In the genomic region with DNA sequence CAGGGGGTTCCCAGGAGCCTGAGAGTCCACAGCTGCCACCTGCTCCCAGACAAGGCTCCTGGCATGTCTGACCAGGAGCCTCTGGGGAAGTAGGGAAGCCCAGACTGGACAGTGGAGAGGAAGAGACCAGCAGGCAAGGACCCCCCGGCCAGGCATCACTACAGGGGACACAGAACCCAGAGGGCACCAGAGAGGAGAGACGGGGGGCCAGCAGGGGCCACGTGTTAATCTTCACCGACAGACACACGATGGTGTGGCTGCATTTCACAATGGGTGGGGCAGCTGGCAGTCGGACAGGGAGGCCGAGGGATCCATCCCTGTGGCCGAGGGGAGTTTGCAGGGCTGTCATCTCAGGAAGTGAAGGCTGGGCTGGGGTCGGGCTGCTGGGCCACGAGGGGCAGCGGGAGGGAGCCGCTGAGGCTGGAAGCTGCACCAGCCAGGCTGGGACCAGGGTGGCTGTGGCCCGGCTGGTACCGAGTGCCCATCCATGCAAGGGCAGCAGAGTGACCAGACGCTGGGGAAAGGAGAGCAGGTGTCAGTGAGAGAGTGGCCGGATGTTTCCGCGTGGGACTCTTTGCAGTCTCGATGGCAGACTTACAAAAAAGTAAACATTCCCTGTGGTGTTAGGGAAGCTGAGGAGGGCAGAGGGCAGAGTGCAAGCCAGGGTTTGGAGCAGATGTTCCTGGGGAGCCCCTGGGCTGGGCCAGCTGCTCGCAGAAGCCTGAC, we compare ENCODE assay signal across 31 cellular contexts. TPM values are rescaled to one million over a fixed set of nuclear protein-coding genes. Genes with fewer than 3 reads are reported as not detected.
DNase-seq lines count a peak whose midpoint lies in the region; ATAC-seq and TF ChIP-seq lines count a peak whose summit lies in the region.
"Had no signal": no experiment of that assay in that cellular context is flagged by ENCODE, and none has a peak within 500 bp of the region (broad histone marks: within the 10 kb centered on the region; RNA-seq: fewer than 3 reads in every experiment).

No MANE protein-coding gene starts in this region.

- H3K9me3 ChIP-seq in left ventricle myocardium inferior (replicated peaks) (peaks cover 12% of the 10 kb centered on the region), heart right ventricle (peaks cover 0 to 11% (median 0%) of the 10 kb centered on the region in 11 donors), thyroid gland (no peaks in the 10 kb centered on the region)
- H3K9me3 ChIP-seq: mucosa of descending colon, prostate gland, SJSA1, uterus had no signal

- TF ChIP-seq POLR2A in thyroid gland (IDR thresholded peaks at IDR 0.05), result no peak

- TF ChIP-seq CTCF in left ventricle myocardium inferior (IDR thresholded peaks at IDR 0.05; ENCODE audit: borderline replicate concordance) (no peak), heart right ventricle (IDR thresholded peaks at IDR 0.05) (no peak), WTC11 (IDR thresholded peaks at IDR 0.05) (no peak), nephron (IDR thresholded peaks at IDR 0.05; ENCODE audit: unreplicated experiment in 3 of 3) (no peak), thyroid gland (IDR thresholded peaks at IDR 0.05) (no peak)

- intact Hi-C loops in left ventricle myocardium inferior (cut with micrococcal nuclease), result no loop called here
- intact Hi-C loops in heart right ventricle (cut with DNase I), result loop anchor here in 1 of 10 donors (10.0 kb wide), 1 partner anchor 285 kb away; no protein-coding TSS in a partner anchor
- intact Hi-C loops in thyroid gland (cut with DNase I), result no loop called here

- peaks cover 22% of the 10 kb centered on the region for H3K9me3 Mint-ChIP-seq in WTC11
- peaks cover 4% of the 10 kb centered on the region for H3K9me3 Mint-ChIP-seq in nephron

- POLR2A ChIA-PET in WTC11 (lab: Charles Lee), result no interaction called here

- H3K4me1 Mint-ChIP-seq in WTC11 (peaks cover 3% of the 10 kb centered on the region; the same call in 1 of the 2 replicates), nephron (peaks cover 21% of the 10 kb centered on the region)
- H3K4me1 Mint-ChIP-seq: stimulated activated memory B cell treated with anti-CD40 and anti-IgM and Interleukin-4, amounts not matched to agents 10 μg/mL and 1 μg/mL and 100 μg/mL, for 72 hours had no signal

- WGBS in heart right ventricle, 2 donors, result 63 to 64% methylated on average over 20 of the region's 20 CpGs
- 67 to 73% methylated on average over 17 to 20 of the region's 20 CpGs for WGBS in thyroid gland, 2 donors

- H3K4me3 Mint-ChIP-seq in WTC11, result no peak overlapping the region
- H3K4me3 Mint-ChIP-seq in nephron, result peak overlapping the region in 1 of 3 experiments; percentile 57
- H3K4me3 Mint-ChIP-seq: effector memory CD8-positive, alpha-beta T cell; stimulated activated memory B cell treated with anti-CD40 and anti-IgM and Interleukin-4, amounts not matched to agents 10 μg/mL and 1 μg/mL and 100 μg/mL, for 72 hours had no signal

- H3K4me1 ChIP-seq in left ventricle myocardium inferior (no peaks in the 10 kb centered on the region), heart right ventricle (no peaks in the 10 kb centered on the region), thyroid gland (peaks cover 3 to 15% of the 10 kb centered on the region in 2 donors)
- H3K4me1 ChIP-seq: esophagus muscularis mucosa, prostate gland, SJSA1, uterus had no signal

- H3K36me3 Mint-ChIP-seq in WTC11 (peaks cover 6% of the 10 kb centered on the region; the same call in 1 of the 2 replicates), nephron (ENCODE audit: low read depth) (peaks cover 8% of the 10 kb centered on the region)
- H3K36me3 Mint-ChIP-seq: stimulated activated memory B cell treated with anti-CD40 and anti-IgM and Interleukin-4, amounts not matched to agents 10 μg/mL and 1 μg/mL and 100 μg/mL, for 72 hours had no signal

- H3K36me3 ChIP-seq in left ventricle myocardium inferior (no peaks in the 10 kb centered on the region), heart right ventricle (no peaks in the 10 kb centered on the region), thyroid gland (no peaks in the 10 kb centered on the region)
- H3K36me3 ChIP-seq: esophagus muscularis mucosa, prostate gland, SJSA1, uterus had no signal

- H3K27ac Mint-ChIP-seq in WTC11, result no peak overlapping the region
- peak overlapping the region in 2 of 3 experiments; percentile 30 to 64 for H3K27ac Mint-ChIP-seq in nephron
- H3K27ac Mint-ChIP-seq: effector memory CD8-positive, alpha-beta T cell; stimulated activated memory B cell treated with anti-CD40 and anti-IgM and Interleukin-4, amounts not matched to agents 10 μg/mL and 1 μg/mL and 100 μg/mL, for 72 hours had no signal

- H3K27me3 Mint-ChIP-seq in WTC11 (ENCODE audit: low read depth) (peaks cover 7% of the 10 kb centered on the region), nephron (ENCODE audit: low read depth) (peaks cover 21% of the 10 kb centered on the region)

- CTCF ChIA-PET in WTC11 (lab: Charles Lee), result no interaction called here

- H3K27me3 ChIP-seq in left ventricle myocardium inferior (ENCODE audit: low read depth) (peaks cover 61% of the 10 kb centered on the region), heart right ventricle (peaks cover 0 to 39% (median 6%) of the 10 kb centered on the region in 7 donors), thyroid gland (no peaks in the 10 kb centered on the region)
- H3K27me3 ChIP-seq: hepatocyte, SJSA1, uterus had no signal

- peak; percentile 5 for DNase-seq in left ventricle myocardium inferior
- no peak for DNase-seq in heart right ventricle
- peak; percentile 8 for DNase-seq in WTC11 (ENCODE audit: low spot score)
- DNase-seq in thyroid gland, result no peak
- no peak for DNase-seq in NCI-H2029 treated with DMSO at 0.1 percent for 48 hours (lab: John Stamatoyannopoulos, UW)
- DNase-seq: ACHN; activated CD8-positive, alpha-beta memory T cell treated with anti-CD3 and anti-CD28 coated beads for 24 hours; activated naive CD4-positive, alpha-beta T cell; activated T-cell treated with anti-CD3 and anti-CD28 coated beads, Interleukin-2, amount 50 U/mL, for 1 hour; COR-L47; effector memory CD8-positive, alpha-beta T cell; foreskin melanocyte; IMR-90; mucosa of descending colon; NCI-H1092 treated with DMSO at 0.1 percent for 48 hours; NCI-H2081; small intestine; uterus had no signal

- no peak overlapping the region for H3K4me3 ChIP-seq in left ventricle myocardium inferior
- no peak overlapping the region for H3K4me3 ChIP-seq in heart right ventricle
- no peak overlapping the region for H3K4me3 ChIP-seq in thyroid gland (replicated peaks in 1 of 3)
- H3K4me3 ChIP-seq: coronary artery, esophagus muscularis mucosa, hepatocyte, mucosa of descending colon, prostate gland, SJSA1, uterus had no signal

- H3K27ac ChIP-seq in left ventricle myocardium inferior (replicated peaks) (no peak overlapping the region), heart right ventricle (no peak overlapping the region), thyroid gland (no peak overlapping the region)
- H3K27ac ChIP-seq: coronary artery, esophagus muscularis mucosa, hepatocyte, prostate gland, SJSA1, uterus had no signal

- ATAC-seq in heart right ventricle, result no peak
- ATAC-seq in WTC11, result no peak
- no peak for ATAC-seq in GM21619 (IDR thresholded peaks at IDR 0.05; ENCODE audit: unreplicated experiment)
- ATAC-seq in GM19467 (IDR thresholded peaks at IDR 0.05; ENCODE audit: unreplicated experiment), result no peak
- ATAC-seq: effector memory CD8-positive, alpha-beta T cell; mucosa of descending colon; stimulated activated memory B cell treated with anti-CD40 and anti-IgM and Interleukin-4, amounts not matched to agents 10 μg/mL and 1 μg/mL and 100 μg/mL, for 72 hours had no signal

TF ChIP-seq in WTC11, 78 proteins besides CTCF, POLR2A, EP300 and RAD21 (continues in another document):
- no peak for TF ChIP-seq AR (CRISPR knock-in tag; IDR thresholded peaks at IDR 0.05)
- TF ChIP-seq EMX1 (CRISPR knock-in tag; IDR thresholded peaks at IDR 0.05), result no peak

RNA-seq across cellular contexts. Expression of gene PDE6B, which starts 4.7 kb away (rescaled TPM):
- total RNA-seq in left ventricle myocardium inferior, result 2.7 TPM
- 1 to 10 TPM; 1.8 to 6.2 (median 4.4) TPM for total RNA-seq in heart right ventricle
- polyA plus RNA-seq in heart right ventricle, result 1 to 10 TPM in 1 of 2 donors, under 1 TPM in 1; 0.73 to 2.0 TPM
- 7.1 to 13.1 TPM (median 13.0 TPM) in 3 replicates for total RNA-seq in WTC11 (2021)
- 10 to 100 TPM in 2 of 4 donors, 1 to 10 TPM in 2; 6.4 to 26.4 (median 14.4) TPM for total RNA-seq in thyroid gland
- total RNA-seq: NCI-H460, SJSA1 had no signal
- polyA plus RNA-seq: IMR-90 had no signal

RNA-seq across cellular contexts. Expression of gene ATP5ME, which starts 44.0 kb away (rescaled TPM):
- total RNA-seq in left ventricle myocardium inferior (914 TPM), heart right ventricle (1,000 to 10,000 TPM in 5 of 10 donors, 100 to 1,000 TPM in 5; 651 to 1,196 (median 982) TPM), WTC11 (2021) (458 to 478 TPM (median 468 TPM) in 3 replicates), thyroid gland (100 to 1,000 TPM in 2 of 4 donors, 10 to 100 TPM in 2; 82.2 to 144 (median 106) TPM)
- polyA plus RNA-seq in heart right ventricle, result 1,000 to 10,000 TPM in 1 of 2 donors, 100 to 1,000 TPM in 1; 999 to 4,239 TPM

RNA-seq across cellular contexts. Expression of gene MYL5, which starts 44.3 kb away (rescaled TPM):
- total RNA-seq in left ventricle myocardium inferior (4.5 TPM), heart right ventricle (1 to 10 TPM; 4.0 to 7.5 (median 6.1) TPM), WTC11 (2021) (12.1 to 22.2 TPM (median 14.8 TPM) in 3 replicates), thyroid gland (10 to 100 TPM; 13.0 to 17.5 (median 14.2) TPM)
- 1 to 10 TPM; 3.3 to 8.1 TPM for polyA plus RNA-seq in heart right ventricle

RNA-seq across cellular contexts. Expression of gene TMEM271, which starts 54.0 kb away (rescaled TPM):
- total RNA-seq in left ventricle myocardium inferior (not detected), heart right ventricle (not detected), WTC11 (2021) (0.14 to 0.31 TPM (median 0.16 TPM) in 3 replicates), thyroid gland (not detected)
- not detected for polyA plus RNA-seq in heart right ventricle
- total RNA-seq: hepatocyte; IMR-90; NCI-H460; SJSA1; T-helper 1 cell treated with Interleukin-12 subunit alpha and Interleukin-12 subunit beta and Interleukin-4 antibody, amounts not matched to agents 30 ng/mL and 1 ng/mL, for 36 hours; uterus had no signal
- polyA plus RNA-seq: BJ, hepatocyte, IMR-90 had no signal

RNA-seq across cellular contexts. Expression of gene SLC49A3, which starts 58.9 kb away (rescaled TPM):
- total RNA-seq in left ventricle myocardium inferior (12.0 TPM), heart right ventricle (10 to 100 TPM in 9 of 10 donors, 1 to 10 TPM in 1; 9.8 to 16.9 (median 12.3) TPM), WTC11 (2021) (5.8 to 6.8 TPM (median 6.7 TPM) in 3 replicates), thyroid gland (10 to 100 TPM; 14.9 to 27.1 (median 18.3) TPM)
- polyA plus RNA-seq in heart right ventricle, result 10 to 100 TPM in 1 of 2 donors, 1 to 10 TPM in 1; 8.8 to 28.5 TPM
- total RNA-seq: NCI-H460, SJSA1 had no signal
- polyA plus RNA-seq: neural cell had no signal

Comparison
In these comparisons a context has a peak if more than half of its experiments do, and no peak if none do; other contexts are left out.
1. DNase-seq: peak in left ventricle myocardium inferior (single experiment) and WTC11 (single experiment); none in heart right ventricle (0 of 2), thyroid gland (0 of 2) and NCI-H2029 treated with DMSO at 0.1 percent for 48 hours (single experiment).